8 cellular contexts compared by ENCODE assay signal in the genomic region with DNA sequence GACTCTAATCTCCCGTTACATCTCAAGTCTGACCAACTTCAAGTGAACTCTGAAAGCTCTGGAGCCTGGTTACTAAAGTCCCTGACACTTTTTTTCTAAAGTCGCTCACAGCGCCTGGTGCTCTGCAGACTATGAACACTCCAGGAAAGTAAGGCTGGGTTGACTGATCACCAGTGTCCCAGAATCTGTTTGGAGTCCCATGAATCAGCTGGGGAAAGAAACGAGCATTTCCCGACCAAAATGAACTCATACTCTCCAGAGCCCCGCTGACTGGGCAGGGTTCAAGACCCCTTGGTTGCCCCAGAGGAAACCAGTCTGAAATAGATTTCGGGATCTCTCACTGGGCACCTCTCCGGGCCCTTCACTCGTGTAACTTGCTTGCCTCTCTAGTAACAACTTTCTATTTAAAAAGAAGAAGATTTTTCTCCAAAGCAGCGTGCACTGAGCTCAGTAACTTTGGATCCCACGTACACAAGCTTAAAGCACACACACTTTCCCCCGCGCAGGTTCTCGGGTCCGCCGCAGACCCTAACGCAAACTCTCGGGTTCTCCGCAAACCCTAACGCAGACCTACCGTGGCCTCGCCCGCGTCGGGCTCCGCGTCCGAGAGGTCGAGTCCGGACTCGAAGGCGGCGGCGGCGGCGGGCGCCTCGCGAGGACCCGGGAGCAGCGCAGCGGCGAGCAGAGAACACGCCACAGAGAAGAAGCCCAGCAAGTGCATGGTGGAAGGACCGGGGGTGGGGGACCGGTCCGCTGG. TPM values are rescaled to one million over a fixed set of nuclear protein-coding genes. Genes with fewer than 3 reads are reported as not detected.
DNase-seq lines count a peak whose midpoint lies in the region; ATAC-seq and TF ChIP-seq lines count a peak whose summit lies in the region.

No MANE protein-coding gene starts in this region.

- peak; percentile 1 for DNase-seq in GM12865 (ENCODE audit: low read depth)
- DNase-seq in adipocyte (ENCODE audit: low read depth), result peak; percentile 79
- DNase-seq in spleen, result peak; percentile 69
- no peak for DNase-seq in stimulated activated CD4-positive, alpha-beta T cell treated with anti-CD3 and anti-CD28 coated beads, Interleukin-2, amount 100 ng/mL, for 48 hours
- DNase-seq in OCI-M1 (lab: John Stamatoyannopoulos, UW), result no peak

- no peaks in the 10 kb centered on the region for H3K9me3 ChIP-seq in adipocyte (ENCODE audit: control insufficient read depth, low read length)
- H3K9me3 ChIP-seq in iPS-18c (ENCODE audit: control insufficient read depth, insufficient read depth, low read length), result no peaks in the 10 kb centered on the region
- H3K9me3 ChIP-seq in spleen, result no peaks in the 10 kb centered on the region

- ATAC-seq in HG02642 (IDR thresholded peaks at IDR 0.05; ENCODE audit: poor library complexity, unreplicated experiment) (peak; percentile 26), GM21526 (IDR thresholded peaks at IDR 0.05; ENCODE audit: low FRiP score, unreplicated experiment) (no peak)

- peaks cover 51% of the 10 kb centered on the region for H3K4me1 ChIP-seq in adipocyte (ENCODE audit: control insufficient read depth, insufficient read depth, low read length)
- peaks cover 0 to 16% (median 12%) of the 10 kb centered on the region in 6 donors for H3K4me1 ChIP-seq in spleen

- H3K27me3 ChIP-seq in adipocyte (replicated peaks; ENCODE audit: control insufficient read depth, insufficient read depth, low read length) (no peaks in the 10 kb centered on the region), spleen (replicated peaks in 1 of 7) (peaks cover 0 to 42% (median 17%) of the 10 kb centered on the region in 7 donors)

- H3K4me3 ChIP-seq in GM12865 (ENCODE audit: low read depth, low read length) (no peak overlapping the region; the same call in 1 of the 2 replicates), adipocyte (ENCODE audit: low read length) (peak overlapping the region; percentile 92), iPS-18c (ENCODE audit: insufficient read depth, low read depth, low read length) (peak overlapping the region; percentile 61), spleen (peak overlapping the region; percentile 42 to 73 (median 50))

- intact Hi-C loops in spleen (cut with DNase I; ENCODE audit: low total_unique reads), result no loop called here

- TF ChIP-seq POLR2A in spleen (IDR thresholded peaks at IDR 0.05), result no peak

- H3K36me3 ChIP-seq in adipocyte (ENCODE audit: control insufficient read depth, insufficient read depth, low read length, severe bottlenecking) (no peaks in the 10 kb centered on the region), spleen (no peaks in the 10 kb centered on the region)

- 4 to 19% (median 5%) methylated on average over 8 to 47 of the region's 47 CpGs for WGBS in spleen, 5 donors

- peak overlapping the region; percentile 92 for H3K9ac ChIP-seq in adipocyte (ENCODE audit: low read length)

- TF ChIP-seq CTCF in GM12865 (IDR thresholded peaks at IDR 0.05; ENCODE audit: insufficient read depth, low read depth, low read length, missing control alignments) (no peak), spleen (IDR thresholded peaks at IDR 0.05 in 8 of 11, conservative IDR thresholded peaks at IDR 0.05 in 3 of 11) (no peak)

- H3K27ac ChIP-seq in spleen, result peak overlapping the region in 7 of 8 donors; percentile 57 to 75 (median 64)

RNA-seq across cellular contexts. Expression of gene VEGFC, which starts 1.0 kb away (rescaled TPM):
- total RNA-seq in spleen, result 10 to 100 TPM in 2 of 7 donors, 1 to 10 TPM in 5; 3.3 to 11.6 (median 6.7) TPM
- 1 to 10 TPM; 3.8 to 4.4 (median 4.0) TPM for polyA plus RNA-seq in spleen

Comparison
In these comparisons a context has a peak if more than half of its experiments do, and no peak if none do; other contexts are left out.
1. DNase-seq: peak in GM12865 (single experiment), adipocyte (single experiment) and spleen (single experiment); none in stimulated activated CD4-positive, alpha-beta T cell treated with anti-CD3 and anti-CD28 coated beads, Interleukin-2, amount 100 ng/mL, for 48 hours (0 of 2) and OCI-M1 (single experiment).